Comparison of ENCODE assay signal across 10 cellular contexts in the genomic region with DNA sequence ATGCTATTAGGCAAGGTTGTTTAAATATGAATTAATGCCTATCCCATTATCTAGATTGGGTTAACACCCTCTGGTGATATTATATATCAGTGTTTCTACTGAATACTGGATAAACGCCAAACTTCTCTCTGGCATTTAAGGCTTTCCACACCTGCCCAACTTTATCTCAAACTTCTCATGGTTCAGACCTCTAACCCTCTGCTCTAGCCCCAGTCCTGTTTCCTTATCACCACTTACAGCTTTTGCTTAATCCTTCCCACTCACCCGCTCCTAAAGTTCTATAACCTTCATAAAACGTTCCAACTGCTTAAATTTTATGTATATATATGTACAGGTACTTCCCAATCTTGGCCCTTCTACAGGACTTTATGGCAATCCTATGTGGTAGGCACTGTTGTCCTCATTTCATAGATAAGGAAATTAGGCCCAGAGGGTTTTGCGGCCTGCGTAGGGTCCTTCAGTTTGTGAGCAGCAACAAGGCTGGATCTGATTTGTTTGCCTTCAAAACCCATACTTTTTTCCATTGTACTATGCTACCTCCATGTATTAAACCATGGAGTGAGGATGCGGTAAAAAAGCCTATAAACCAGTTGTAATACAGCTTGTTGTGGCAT. TPM values are rescaled to one million over a fixed set of nuclear protein-coding genes. Genes with fewer than 3 reads are reported as not detected.
DNase-seq lines count a peak whose midpoint lies in the region; ATAC-seq and TF ChIP-seq lines count a peak whose summit lies in the region.
"Had no signal": no experiment of that assay in that cellular context is flagged by ENCODE, and none has a peak within 500 bp of the region (broad histone marks: within the 10 kb centered on the region; RNA-seq: fewer than 3 reads in every experiment).

No MANE protein-coding gene starts in this region.

- TF ChIP-seq CTCF in Loucy (conservative IDR thresholded peaks at IDR 0.05; ENCODE audit: low read length) (no peak), cardiac fibroblast (IDR thresholded peaks at IDR 0.05; ENCODE audit: low read depth, low read length) (no peak), natural killer cell (IDR thresholded peaks at IDR 0.05) (no peak)

- peaks cover 13 to 38% of the 10 kb centered on the region in 2 donors for H3K4me1 Mint-ChIP-seq in natural killer cell

- peak overlapping the region; percentile 69 to 82 for H3K27ac Mint-ChIP-seq in natural killer cell

- DNase-seq in cardiac fibroblast (ENCODE audit: low read depth in 2 of 2) (no peak), natural killer cell (no peak), DMS53 (lab: John Stamatoyannopoulos, UW) (no peak), Ammon's horn (ENCODE audit: low spot score) (no peak), NCI-H1694 (lab: John Stamatoyannopoulos, UW) (no peak)
- DNase-seq in stimulated activated naive CD4-positive, alpha-beta T cell (lab: John Stamatoyannopoulos, UW), result no peak
- DNase-seq: effector CD4-positive, alpha-beta T cell; NCI-H2107 had no signal

- peaks cover 36% of the 10 kb centered on the region for H3K36me3 ChIP-seq in BLaER1
- no peaks in the 10 kb centered on the region for H3K36me3 ChIP-seq in Loucy (ENCODE audit: insufficient read depth, low read length)

- no peaks in the 10 kb centered on the region for H3K27me3 ChIP-seq in BLaER1
- no peaks in the 10 kb centered on the region for H3K27me3 ChIP-seq in Loucy (ENCODE audit: insufficient read depth, low read length, poor library complexity, severe bottlenecking)

- H3K9me2 ChIP-seq in Loucy (replicated peaks; ENCODE audit: low read depth, low read length), result no peaks in the 10 kb centered on the region

- no peak overlapping the region for H2AFZ ChIP-seq in Loucy (ENCODE audit: low read length)

- H3K4me1 ChIP-seq in BLaER1 (peaks cover 40% of the 10 kb centered on the region), Loucy (ENCODE audit: insufficient read depth, low read length, poor library complexity, severe bottlenecking) (peaks cover 39% of the 10 kb centered on the region)

- H3K79me2 ChIP-seq in Loucy (ENCODE audit: insufficient read depth, low read length), result peaks cover 40% of the 10 kb centered on the region

- no peak for ATAC-seq in natural killer cell

- H3K4me2 ChIP-seq in BLaER1, result peak overlapping the region; percentile 94
- peak overlapping the region; percentile 95 for H3K4me2 ChIP-seq in Loucy (ENCODE audit: low read depth, low read length, poor library complexity, severe bottlenecking)

- intact Hi-C loops in natural killer cell (cut with micrococcal nuclease), result loop anchor here (5.0 kb wide), 3 partner anchors 65 to 90 kb away; a partner anchor contains a TSS

- no peaks in the 10 kb centered on the region for H3K9me3 Mint-ChIP-seq in natural killer cell

- H3K36me3 Mint-ChIP-seq in natural killer cell, result no peaks in the 10 kb centered on the region

- peak overlapping the region; percentile 87 for H3K4me3 Mint-ChIP-seq in natural killer cell

- H3K9me3 ChIP-seq in BLaER1, result no peaks in the 10 kb centered on the region
- H3K9me3 ChIP-seq in Loucy (ENCODE audit: insufficient read depth, low read depth, low read length), result no peaks in the 10 kb centered on the region

- H3K9ac ChIP-seq in BLaER1, result peak overlapping the region; percentile 84; the same call in 1 of the 2 replicates
- H3K9ac ChIP-seq in Loucy (ENCODE audit: low read depth, low read length, poor library complexity, severe bottlenecking), result peak overlapping the region; percentile 77

- H3K27ac ChIP-seq in BLaER1, result no peak overlapping the region

- H3F3A ChIP-seq in Loucy (ENCODE audit: low read depth), result no peaks in the 10 kb centered on the region; the same call in 1 of the 2 replicates

- no peaks in the 10 kb centered on the region for H3K27me3 Mint-ChIP-seq in natural killer cell (ENCODE audit: low read depth in 2 of 2)

- H4K20me1 ChIP-seq in BLaER1 (peaks cover 42% of the 10 kb centered on the region), Loucy (ENCODE audit: insufficient read depth, low read length, poor library complexity, severe bottlenecking) (peaks cover 18% of the 10 kb centered on the region)

- H3K4me3 ChIP-seq in BLaER1 (peak overlapping the region; percentile 77), Loucy (ENCODE audit: low read length, poor library complexity, severe bottlenecking) (peak overlapping the region; percentile 89), cardiac fibroblast (replicated peaks in 1 of 2; ENCODE audit: low read depth in 2 of 2, low read length in 2 of 2) (peak overlapping the region; percentile 87 to 89)

RNA-seq across cellular contexts. Expression of a gene that starts 1.2 kb away (rescaled TPM):
- 10 to 100 TPM; 45.6 to 54.3 (median 45.6) TPM for total RNA-seq in natural killer cell

RNA-seq across cellular contexts. Expression of a gene that starts 43.5 kb away (rescaled TPM):
- 1 to 10 TPM; 1.6 to 1.9 (median 1.9) TPM for total RNA-seq in natural killer cell

RNA-seq across cellular contexts. Expression of a gene that starts 46.4 kb away (rescaled TPM):
- 10 to 100 TPM; 22.1 to 30.4 (median 23.3) TPM for total RNA-seq in natural killer cell

RNA-seq across cellular contexts. Expression of a gene that starts 46.6 kb away (rescaled TPM):
- 100 to 1,000 TPM; 123 to 133 (median 127) TPM for total RNA-seq in natural killer cell
